Comparison of ENCODE assay signal across 1 cellular context in genomic region chr19:48718711-48719231, GRCh38.
TF ChIP-seq lines count a peak whose summit lies in the region.

No MANE protein-coding gene starts in this region.

TF ChIP-seq in HepG2, 621 proteins besides CTCF, POLR2A, EP300 and RAD21 (continued from another document and continues in another):
- TF ChIP-seq THAP9 (CRISPR knock-in tag; IDR thresholded peaks at IDR 0.05; ENCODE audit: borderline replicate concordance) (no peak), RNF219 (CRISPR knock-in tag; IDR thresholded peaks at IDR 0.05) (no peak), ZNF230 (CRISPR knock-in tag; IDR thresholded peaks at IDR 0.05) (no peak), HIC2 (CRISPR knock-in tag; IDR thresholded peaks at IDR 0.05; ENCODE audit: low read depth) (no peak), ZFP82 (CRISPR knock-in tag; IDR thresholded peaks at IDR 0.05; ENCODE audit: borderline replicate concordance) (no peak), ZNF12 (CRISPR knock-in tag; IDR thresholded peaks at IDR 0.05) (no peak), ZNF564 (CRISPR knock-in tag; IDR thresholded peaks at IDR 0.05) (no peak), ZNF276 (CRISPR knock-in tag; IDR thresholded peaks at IDR 0.05; ENCODE audit: low read depth) (no peak; the same call in 1 of the 2 replicates), ZNF83 (CRISPR knock-in tag; IDR thresholded peaks at IDR 0.05; ENCODE audit: borderline replicate concordance) (no peak), MLX (CRISPR knock-in tag; IDR thresholded peaks at IDR 0.05) (peak; percentile 45), FOXC1 (CRISPR knock-in tag; IDR thresholded peaks at IDR 0.05; ENCODE audit: borderline replicate concordance) (no peak; the same call in 1 of the 2 replicates), REXO4 (CRISPR knock-in tag; IDR thresholded peaks at IDR 0.05; ENCODE audit: borderline replicate concordance) (no peak), FOXO1 (CRISPR knock-in tag; IDR thresholded peaks at IDR 0.05) (no peak), ATM (IDR thresholded peaks at IDR 0.05; ENCODE audit: borderline replicate concordance) (peak; percentile 66; the same call in 1 of the 2 replicates), KLF11 (CRISPR knock-in tag; IDR thresholded peaks at IDR 0.05) (no peak), FUBP1 (CRISPR knock-in tag; IDR thresholded peaks at IDR 0.05; ENCODE audit: borderline replicate concordance) (no peak), KAT7 (CRISPR knock-in tag; IDR thresholded peaks at IDR 0.05; ENCODE audit: borderline replicate concordance) (no peak), ZMAT5 (CRISPR knock-in tag; IDR thresholded peaks at IDR 0.05; ENCODE audit: borderline replicate concordance, low read depth) (no peak), ATF3 (CRISPR knock-in tag; IDR thresholded peaks at IDR 0.05) (no peak), ZMYM4 (CRISPR knock-in tag; IDR thresholded peaks at IDR 0.05) (no peak), YEATS4 (CRISPR knock-in tag; IDR thresholded peaks at IDR 0.05; ENCODE audit: borderline replicate concordance) (peak; percentile 61; the same call in 1 of the 2 replicates), GPBP1L1 (CRISPR knock-in tag; IDR thresholded peaks at IDR 0.05) (no peak), KLF15 (CRISPR knock-in tag; IDR thresholded peaks at IDR 0.05; ENCODE audit: borderline replicate concordance) (no peak), NR2F2 (IDR thresholded peaks at IDR 0.05; ENCODE audit: borderline replicate concordance, low read depth) (peak; percentile 53; the same call in 1 of the 2 replicates), PLSCR1 (CRISPR knock-in tag; IDR thresholded peaks at IDR 0.05; ENCODE audit: borderline replicate concordance) (no peak), ZNF18 (CRISPR knock-in tag; IDR thresholded peaks at IDR 0.05; ENCODE audit: insufficient replicate concordance) (no peak), NFKBIZ (CRISPR knock-in tag; IDR thresholded peaks at IDR 0.05) (peak; percentile 79; the same call in 1 of the 2 replicates), NR2F6 (IDR thresholded peaks at IDR 0.05) (peak; percentile 84), NR2F6 (CRISPR knock-in tag; IDR thresholded peaks at IDR 0.05) (peak; percentile 88), ZFYVE20 (CRISPR knock-in tag; IDR thresholded peaks at IDR 0.05; ENCODE audit: borderline replicate concordance, low read depth) (no peak), HNF4A (CRISPR knock-in tag; IDR thresholded peaks at IDR 0.05) (peak; percentile 84), HNRNPUL1 (IDR thresholded peaks at IDR 0.05; ENCODE audit: low read depth, low read length) (no peak), ZNF225 (CRISPR knock-in tag; IDR thresholded peaks at IDR 0.05) (no peak), NRL (CRISPR knock-in tag; IDR thresholded peaks at IDR 0.05; ENCODE audit: borderline replicate concordance) (peak; percentile 18; the same call in 1 of the 2 replicates), ZFP1 (CRISPR knock-in tag; IDR thresholded peaks at IDR 0.05) (no peak), ZNF724P (CRISPR knock-in tag; IDR thresholded peaks at IDR 0.05; ENCODE audit: borderline replicate concordance) (no peak), CHD4 (IDR thresholded peaks at IDR 0.05; ENCODE audit: borderline replicate concordance, low read length) (no peak), ZNF143 (CRISPR knock-in tag; IDR thresholded peaks at IDR 0.05) (peak; percentile 67), GTF2F1 (IDR thresholded peaks at IDR 0.05; ENCODE audit: low read length) (no peak), ZSCAN30 (CRISPR knock-in tag; IDR thresholded peaks at IDR 0.05) (no peak), SMAD1 (CRISPR knock-in tag; IDR thresholded peaks at IDR 0.05; ENCODE audit: borderline replicate concordance, low read depth) (0 out of 2 replicates have a peak, but pooled peaks have one; percentile 9), ZMAT3 (CRISPR knock-in tag; conservative IDR thresholded peaks at IDR 0.05) (no peak), NCOA2 (CRISPR knock-in tag; IDR thresholded peaks at IDR 0.05) (peak; percentile 73)
